ENCODE assay signal across 16 cellular contexts in genomic region chr6:13666194-13667105, GRCh38. TPM values are rescaled to one million over a fixed set of nuclear protein-coding genes. Genes with fewer than 3 reads are reported as not detected.
DNase-seq lines count a peak whose midpoint lies in the region; ATAC-seq, FAIRE-seq and TF ChIP-seq lines count a peak whose summit lies in the region.
"Had no signal": no experiment of that assay in that cellular context is flagged by ENCODE, and none has a peak within 500 bp of the region (broad histone marks: within the 10 kb centered on the region; RNA-seq: fewer than 3 reads in every experiment).

No MANE protein-coding gene starts in this region.

- H3K36me3 ChIP-seq in PC-9 (ENCODE audit: low read depth) (peaks cover 8% of the 10 kb centered on the region; the same call in 1 of the 2 replicates), small intestine (ENCODE audit: control insufficient read depth in 2 of 2, insufficient read depth in 2 of 2, low read length in 2 of 2) (no peaks in the 10 kb centered on the region)

- no peaks in the 10 kb centered on the region for H3K27me3 Mint-ChIP-seq in activated T-cell treated with anti-CD3 and anti-CD28 coated beads, Interleukin-2, amount 50 U/mL, for 24 hours

- H3K9me2 ChIP-seq in PC-9 (ENCODE audit: insufficient read depth), result no peaks in the 10 kb centered on the region; the same call in 1 of the 2 replicates

- BruUV-seq in PC-9 (replicated peaks; lab: Mats Ljungman, UMichigan), result no TSS peak

- H3K27me3 ChIP-seq in PC-9 (ENCODE audit: insufficient read depth, low read depth) (no peaks in the 10 kb centered on the region), small intestine (ENCODE audit: control insufficient read depth in 2 of 2, insufficient read depth in 2 of 2, low read length in 2 of 2) (no peaks in the 10 kb centered on the region)

- no peak for DNase-seq in activated T-cell treated with anti-CD3 and anti-CD28 coated beads, Interleukin-2, amount 50 U/mL, for 24 hours
- DNase-seq in activated T-cell treated with anti-CD3 and anti-CD28 coated beads for 4 hours (no peak), PC-9 (no peak), cardiac fibroblast (ENCODE audit: low read depth in 2 of 2) (peak; percentile 24 to 53), small intestine (peak; percentile 20), inferior parietal cortex (ENCODE audit: extremely low spot score) (no peak)
- DNase-seq: caudate nucleus, DMS79, MM.1S, NCI-H2227 treated with DMSO at 0.1 percent for 48 hours, posterior cingulate gyrus, T1000 had no signal

- H2AFZ ChIP-seq in PC-9, result no peak overlapping the region

- CTCF ChIA-PET in PC-9 (lab: Charles Lee), result no interaction called here

- no peak for FAIRE-seq in small intestine (lab: Jason Lieb, UNC)
- FAIRE-seq: urothelium cell line had no signal

- peaks cover 18% of the 10 kb centered on the region for H4K20me1 ChIP-seq in PC-9 (ENCODE audit: insufficient read depth)

- peaks cover 14% of the 10 kb centered on the region; the same call in 1 of the 2 replicates for H3K9me3 ChIP-seq in PC-9 (ENCODE audit: insufficient read depth, low read depth)
- H3K9me3 ChIP-seq in small intestine (ENCODE audit: control insufficient read depth, low read depth), result no peaks in the 10 kb centered on the region

- H3K27ac ChIP-seq in PC-9 (peak overlapping the region; percentile 7; the same call in 1 of the 2 replicates), small intestine (ENCODE audit: low read depth in 1 of 2, low read length in 1 of 2) (no peak overlapping the region)

- H3K4me3 ChIP-seq in PC-9, result no peak overlapping the region
- H3K4me3 ChIP-seq in cardiac fibroblast (replicated peaks in 1 of 2; ENCODE audit: low read depth in 2 of 2, low read length in 2 of 2), result no peak overlapping the region
- H3K4me3 ChIP-seq in small intestine (ENCODE audit: low read depth in 1 of 2, low read length in 2 of 2), result no peak overlapping the region

- peaks cover 28% of the 10 kb centered on the region for H3K36me3 Mint-ChIP-seq in activated T-cell treated with anti-CD3 and anti-CD28 coated beads, Interleukin-2, amount 50 U/mL, for 24 hours (ENCODE audit: low read depth)

- peaks cover 100% of the 10 kb centered on the region for H3K79me2 ChIP-seq in PC-9 (ENCODE audit: low read depth)

- peaks cover 30% of the 10 kb centered on the region for H3F3A ChIP-seq in PC-9 (ENCODE audit: insufficient read depth, low read depth)

- H3K4me3 Mint-ChIP-seq in activated T-cell treated with anti-CD3 and anti-CD28 coated beads, Interleukin-2, amount 50 U/mL, for 24 hours, result no peak overlapping the region

- peaks cover 90% of the 10 kb centered on the region for H3K4me1 Mint-ChIP-seq in activated T-cell treated with anti-CD3 and anti-CD28 coated beads, Interleukin-2, amount 50 U/mL, for 24 hours (ENCODE audit: low read depth)

- H3K4me2 ChIP-seq in PC-9, result no peak overlapping the region

- peaks cover 44% of the 10 kb centered on the region for H3K4me1 ChIP-seq in PC-9 (replicated peaks; ENCODE audit: insufficient read depth)
- H3K4me1 ChIP-seq in small intestine (ENCODE audit: control insufficient read depth in 2 of 2, insufficient read depth in 1 of 2, low read depth in 1 of 2, low read length in 1 of 2), result peaks cover 0 to 5% of the 10 kb centered on the region in 2 donors

- 92 to 95% (median 93%) methylated on average over 8 of the region's 8 CpGs for WGBS in small intestine, 3 donors

- POLR2A ChIA-PET in PC-9 (lab: Charles Lee; ENCODE audit: unreplicated experiment), result no interaction called here

- TF ChIP-seq CTCF in PC-9 (conservative IDR thresholded peaks at IDR 0.05) (no peak), cardiac fibroblast (IDR thresholded peaks at IDR 0.05; ENCODE audit: low read depth, low read length) (no peak)

- H3K9me3 Mint-ChIP-seq in activated T-cell treated with anti-CD3 and anti-CD28 coated beads, Interleukin-2, amount 50 U/mL, for 24 hours, result peaks cover 2% of the 10 kb centered on the region

- intact Hi-C loops in PC-9 (cut with micrococcal nuclease; ENCODE audit: unreplicated experiment), result no loop called here

- ATAC-seq in GM18907 (IDR thresholded peaks at IDR 0.05; ENCODE audit: unreplicated experiment) (no peak), HG03520 (IDR thresholded peaks at IDR 0.05; ENCODE audit: unreplicated experiment) (no peak)
- ATAC-seq: Panc1 had no signal

- peak overlapping the region; percentile 51 for H3K27ac Mint-ChIP-seq in activated T-cell treated with anti-CD3 and anti-CD28 coated beads, Interleukin-2, amount 50 U/mL, for 24 hours

RNA-seq across cellular contexts. Expression of gene RANBP9, which starts 45.2 kb away (rescaled TPM):
- total RNA-seq in PC-9 (2021), result 44.0 and 73.8 TPM in 2 replicates
- 10 to 100 TPM; 14.1 to 22.4 (median 14.6) TPM for polyA plus RNA-seq in small intestine

RNA-seq across cellular contexts. Expression of gene NOL7, which starts 51.3 kb away (rescaled TPM):
- total RNA-seq in PC-9 (2021), result 75.9 and 78.6 TPM in 2 replicates
- polyA plus RNA-seq in small intestine, result 10 to 100 TPM; 62.6 to 80.2 (median 79.3) TPM

Comparison
In these comparisons a context has a peak if more than half of its experiments do, and no peak if none do; other contexts are left out.
1. DNase-seq: peak in cardiac fibroblast (2 of 2) and small intestine (single experiment); none in activated T-cell treated with anti-CD3 and anti-CD28 coated beads, Interleukin-2, amount 50 U/mL, for 24 hours (single experiment), activated T-cell treated with anti-CD3 and anti-CD28 coated beads for 4 hours (single experiment), PC-9 (0 of 2) and inferior parietal cortex (single experiment).